ENCODE assay signal across 17 cellular contexts in the genomic region with DNA sequence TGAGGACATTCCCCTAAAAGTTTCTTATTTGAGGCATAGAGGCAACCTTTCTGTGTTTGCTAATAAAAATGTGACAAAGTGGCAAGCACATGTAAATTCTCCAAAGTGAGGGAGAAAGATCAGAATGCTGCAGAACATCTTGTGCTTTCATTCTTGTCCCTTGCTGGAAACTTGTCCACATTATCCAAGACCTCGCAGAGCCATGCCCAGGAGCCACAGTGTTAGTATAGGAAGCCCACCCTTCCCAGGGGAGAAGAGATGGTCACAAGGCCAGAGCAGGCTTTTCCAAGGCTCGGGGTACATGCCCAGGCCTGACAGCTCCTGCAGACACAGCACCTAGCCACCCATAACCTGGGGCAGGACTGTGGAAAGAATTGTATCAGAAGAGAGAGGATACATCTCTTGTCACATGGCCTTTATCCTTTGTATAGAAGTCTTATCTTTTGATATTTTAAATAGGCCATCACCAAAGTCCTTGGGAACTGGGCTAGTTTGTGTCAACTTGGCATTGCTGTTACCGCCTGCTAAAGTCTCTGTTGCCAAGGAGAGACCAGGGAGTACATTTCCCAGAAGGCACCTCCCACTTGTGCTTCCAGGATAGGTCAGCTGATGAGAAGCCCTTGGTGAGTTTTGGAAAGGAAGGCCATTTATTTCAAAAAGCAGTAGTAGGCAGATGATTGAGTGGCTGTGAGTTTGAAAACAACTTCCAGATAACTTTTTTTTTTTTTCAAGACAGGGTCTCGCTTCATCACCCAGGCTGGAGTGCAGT. TPM values are rescaled to one million over a fixed set of nuclear protein-coding genes. Genes with fewer than 3 reads are reported as not detected.
"Had no signal": no experiment of that assay in that cellular context is flagged by ENCODE, and none has a peak within 500 bp of the region (broad histone marks: within the 10 kb centered on the region; RNA-seq: fewer than 3 reads in every experiment).

No MANE protein-coding gene starts in this region.

- H3K9me3 ChIP-seq: gastrocnemius medialis, tibial nerve, uterus had no signal

- ATAC-seq: activated CD8-positive, alpha-beta T cell treated with anti-CD3 and anti-CD28 coated beads, Interleukin-2, amount 10 ng/mL, durations not matched to agents 7 days and 5 days; activated naive CD4-positive, alpha-beta T cell treated with anti-CD3 and anti-CD28 coated beads, Interleukin-2, amount 50 U/mL, for 72 hours; activated T-helper 17 cell treated with anti-CD3 and anti-CD28 coated beads, Interleukin-2, amount 50 U/mL, for 72 hours; esophagus mucosa; gastrocnemius medialis; natural killer cell treated with Interleukin-12 subunit alpha and Interleukin-12 subunit beta and Interleukin-15 and Interleukin-18, amount 100 ng/mL, for 72 hours; T-cell had no signal

- DNase-seq: activated CD4-positive, alpha-beta T cell treated with anti-CD3 and anti-CD28 coated beads for 1 hour; activated CD4-positive, alpha-beta T cell treated with anti-CD3 and anti-CD28 coated beads, Interleukin-2, amount 50 U/mL, for 1 hour; activated CD8-positive, alpha-beta memory T cell treated with anti-CD3 and anti-CD28 coated beads, Interleukin-2, amount 50 U/mL, for 4 hours; activated CD8-positive, alpha-beta T cell treated with anti-CD3 and anti-CD28 coated beads, Interleukin-2, amount 10 ng/mL, durations not matched to agents 7 days and 5 days; activated T-cell treated with anti-CD3 and anti-CD28 coated beads, Interleukin-2, amount 50 U/mL, for 24 hours; effector memory CD4-positive, alpha-beta T cell; gastrocnemius medialis; retina; stimulated activated CD4-positive, alpha-beta T cell treated with anti-CD3 and anti-CD28 coated beads, Interleukin-4, amount 100 ng/mL, for 24 hours; T-cell; uterus had no signal

- H3K36me3 ChIP-seq: gastrocnemius medialis, tibial nerve, uterus had no signal

- H3K4me1 ChIP-seq: gastrocnemius medialis, tibial nerve, uterus had no signal

- H3K27me3 ChIP-seq: gastrocnemius medialis, tibial nerve, uterus had no signal

- H3K27ac ChIP-seq: gastrocnemius medialis, tibial nerve, uterus had no signal

- H3K4me3 ChIP-seq: gastrocnemius medialis, tibial nerve, uterus had no signal

RNA-seq across cellular contexts. Expression of a gene that starts 10.5 kb away (rescaled TPM):
- total RNA-seq: gastrocnemius medialis, lung microvascular endothelial cell had no signal
